In genomic region chr1:38114231-38114630, GRCh38 we compare ENCODE assay signal across 12 cellular contexts.
A peak's percentile ranks its signal among the peaks of the same experiment; 100 is the strongest.
DNase-seq lines count a peak whose midpoint lies in the region; ATAC-seq and TF ChIP-seq lines count a peak whose summit lies in the region.
"Had no signal": no experiment of that assay in that cellular context is flagged by ENCODE, and none has a peak within 500 bp of the region (broad histone marks: within the 10 kb centered on the region; RNA-seq: fewer than 3 reads in every experiment).

No MANE protein-coding gene starts in this region.

- no peak overlapping the region for H3K27ac ChIP-seq in neuronal stem cell (replicated peaks; ENCODE audit: low read length)

- H3K4ac ChIP-seq in neuronal stem cell (ENCODE audit: low read length), result no peak overlapping the region

- no peaks in the 10 kb centered on the region for H3K79me1 ChIP-seq in neuronal stem cell (ENCODE audit: low read depth, low read length)

- no peak overlapping the region for H3K14ac ChIP-seq in neuronal stem cell (ENCODE audit: low read length)

- H4K91ac ChIP-seq in neuronal stem cell (ENCODE audit: low read depth, low read length, poor library complexity), result peak overlapping the region; percentile 53

- H2BK120ac ChIP-seq in neuronal stem cell (ENCODE audit: low read depth, low read length), result no peak overlapping the region

- peak overlapping the region; percentile 6 for H3K9ac ChIP-seq in neuronal stem cell (ENCODE audit: low read depth, low read length, poor library complexity)

- no peak overlapping the region for H3K4me2 ChIP-seq in neuronal stem cell (ENCODE audit: insufficient read depth, low read length, poor library complexity, severe bottlenecking)

- ATAC-seq in GM19455 (IDR thresholded peaks at IDR 0.05; ENCODE audit: unreplicated experiment) (no peak), HG02973 (IDR thresholded peaks at IDR 0.05; ENCODE audit: unreplicated experiment) (no peak), GM21367 (IDR thresholded peaks at IDR 0.05; ENCODE audit: unreplicated experiment) (no peak)
- ATAC-seq: naive thymus-derived CD8-positive, alpha-beta T cell had no signal

- H2AK5ac ChIP-seq in neuronal stem cell (ENCODE audit: low read depth, low read length), result no peak overlapping the region

- no peak for TF ChIP-seq CTCF in AG10803 (conservative IDR thresholded peaks at IDR 0.05; ENCODE audit: low read length)

- no peak overlapping the region for H2BK12ac ChIP-seq in neuronal stem cell (ENCODE audit: low read length)

- H3K9me3 ChIP-seq in neuronal stem cell (replicated peaks in 1 of 2; ENCODE audit: control insufficient read depth in 2 of 2, insufficient read depth in 1 of 2, low read depth in 1 of 2, low read length in 2 of 2), result peaks cover 0 to 5% of the 10 kb centered on the region in 2 donors

- no peak overlapping the region for H2BK5ac ChIP-seq in neuronal stem cell (ENCODE audit: low read length)

- WGBS in neuronal stem cell (ENCODE audit: extremely low coverage in 2 of 2, insufficient read length in 2 of 2, insufficient replicate concordance in 1 of 2), 2 donors, result no CpG with 5 or more reads among the region's 10 CpGs

- no peak overlapping the region for H3K23ac ChIP-seq in neuronal stem cell (ENCODE audit: low read depth, low read length, poor library complexity)

- H4K8ac ChIP-seq in neuronal stem cell (ENCODE audit: low read depth, low read length), result no peak overlapping the region

- peaks cover 0 to 67% of the 10 kb centered on the region in 2 donors for H3K36me3 ChIP-seq in neuronal stem cell (replicated peaks in 1 of 2; ENCODE audit: control insufficient read depth in 2 of 2, insufficient read depth in 2 of 2, low read length in 2 of 2)

- H2BK15ac ChIP-seq in neuronal stem cell (ENCODE audit: low read length), result no peak overlapping the region

- H3K4me3 ChIP-seq in AG10803 (ENCODE audit: low read length) (no peak overlapping the region), neuronal stem cell (ENCODE audit: low read length in 2 of 2) (no peak overlapping the region)

- no peak overlapping the region for H3K18ac ChIP-seq in neuronal stem cell (ENCODE audit: low read length)

- peaks cover 2 to 6% of the 10 kb centered on the region in 2 donors for H3K4me1 ChIP-seq in neuronal stem cell (ENCODE audit: control insufficient read depth in 2 of 2, insufficient read depth in 1 of 2, low read depth in 1 of 2, low read length in 2 of 2)

- DNase-seq in AG10803 (ENCODE audit: low read depth), result peak; percentile 53
- DNase-seq in H4 (ENCODE audit: low spot score), result peak; percentile 59
- DNase-seq in cerebellum (ENCODE audit: low spot score), result peak; percentile 29
- no peak for DNase-seq in neuronal stem cell (ENCODE audit: low spot score)
- DNase-seq in SHP77 treated with DMSO at 0.1 percent for 48 hours (lab: John Stamatoyannopoulos, UW), result no peak
- DNase-seq: CD4-positive, alpha-beta T cell; endodermal cell; naive thymus-derived CD8-positive, alpha-beta T cell; NCI-H1048 had no signal

- no peaks in the 10 kb centered on the region for H3K27me3 ChIP-seq in neuronal stem cell (ENCODE audit: control insufficient read depth in 3 of 3, insufficient read depth in 3 of 3, low read depth in 1 of 3, low read length in 3 of 3)

- H2AFZ ChIP-seq in neuronal stem cell (ENCODE audit: low read length), result no peak overlapping the region

Comparison
In these comparisons a context has a peak if more than half of its experiments do, and no peak if none do; other contexts are left out.
1. DNase-seq: peak in AG10803 (single experiment), H4 (single experiment) and cerebellum (single experiment); none in neuronal stem cell (single experiment) and SHP77 treated with DMSO at 0.1 percent for 48 hours (single experiment).